In the genomic region with DNA sequence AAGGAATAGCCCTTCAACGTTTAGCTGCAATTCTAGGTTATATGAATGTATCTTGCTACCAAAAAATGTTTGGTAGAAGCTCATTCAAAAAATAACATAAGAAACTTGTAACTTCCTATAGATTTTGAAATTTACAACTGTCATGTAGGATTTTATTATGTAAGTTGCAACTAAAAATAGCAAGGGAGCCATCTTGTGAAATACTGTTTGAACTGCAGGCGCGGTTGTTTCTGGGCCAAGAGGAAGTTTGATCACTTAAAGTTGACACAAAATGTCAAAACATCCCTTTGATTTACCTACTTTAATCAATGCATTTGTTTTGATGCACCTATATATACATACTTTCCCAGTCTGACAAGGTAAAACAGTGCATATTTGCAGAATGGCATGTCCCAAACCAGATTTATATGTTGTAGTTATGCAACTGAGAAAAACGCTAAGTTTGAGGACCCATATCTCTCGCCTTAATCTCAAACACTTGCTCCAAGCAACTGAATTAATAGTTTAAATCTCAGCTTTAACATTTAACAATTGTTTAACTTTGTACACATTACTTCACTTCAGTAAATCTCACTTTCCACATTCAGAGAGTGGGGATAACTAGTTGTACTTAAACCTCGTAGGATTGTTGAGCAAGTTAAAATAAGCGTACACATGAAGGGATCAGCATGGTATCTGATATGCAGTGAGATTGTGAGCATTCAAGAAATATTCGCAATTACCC, we compare ENCODE assay signal across 8 cellular contexts.
DNase-seq lines count a peak whose midpoint lies in the region; ATAC-seq and TF ChIP-seq lines count a peak whose summit lies in the region.

No MANE protein-coding gene starts in this region.

- no peak for TF ChIP-seq EP300 in esophagus muscularis mucosa (IDR thresholded peaks at IDR 0.05)

- H3K27ac ChIP-seq in thyroid gland: no peak overlapping the region
- H3K27ac ChIP-seq in esophagus muscularis mucosa (replicated peaks in 1 of 4): no peak overlapping the region

- peak; percentile 5 for DNase-seq in activated CD4-positive, alpha-beta T cell treated with anti-CD3 and anti-CD28 coated beads for 48 hours
- no peak for DNase-seq in activated CD4-positive, alpha-beta T cell treated with anti-CD3 and anti-CD28 coated beads, Interleukin-2, amount 50 U/mL, for 4 hours
- DNase-seq in NOMO-1 treated with DMSO at 0.1 percent for 48 hours (lab: John Stamatoyannopoulos, UW; ENCODE audit: unreplicated experiment): peak; percentile 89
- DNase-seq in epithelial cell of proximal tubule (ENCODE audit: low read depth): no peak
- DNase-seq in thyroid gland: peak; percentile 28 to 29
- DNase-seq in esophagus muscularis mucosa (ENCODE audit: extremely low spot score): no peak

- 66 to 69% methylated on average over 8 of the region's 8 CpGs for WGBS in thyroid gland, 2 donors
- 65% methylated on average over 8 of the region's 8 CpGs for WGBS in esophagus muscularis mucosa

- no peaks in the 10 kb centered on the region for H3K9me3 ChIP-seq in thyroid gland
- H3K9me3 ChIP-seq in esophagus muscularis mucosa: peaks cover 0 to 13% (median 0%) of the 10 kb centered on the region in 4 donors

- H3K4me3 ChIP-seq in epithelial cell of proximal tubule (ENCODE audit: low read depth, low read length): no peak overlapping the region
- H3K4me3 ChIP-seq in thyroid gland (replicated peaks in 1 of 3): no peak overlapping the region
- no peak overlapping the region for H3K4me3 ChIP-seq in esophagus muscularis mucosa

- no peak for TF ChIP-seq POLR2A in thyroid gland (IDR thresholded peaks at IDR 0.05)
- no peak for TF ChIP-seq POLR2A in esophagus muscularis mucosa (IDR thresholded peaks at IDR 0.05; ENCODE audit: low read depth)

- intact Hi-C loops in thyroid gland (cut with DNase I) (loop anchor here (10.0 kb wide), 2 partner anchors 332 to 492 kb away; no protein-coding TSS in a partner anchor), esophagus muscularis mucosa (cut with DNase I) (no loop called here)

- H3K36me3 ChIP-seq in thyroid gland (no peaks in the 10 kb centered on the region), esophagus muscularis mucosa (no peaks in the 10 kb centered on the region)

- no peaks in the 10 kb centered on the region for H3K27me3 ChIP-seq in thyroid gland
- H3K27me3 ChIP-seq in esophagus muscularis mucosa: no peaks in the 10 kb centered on the region

- H3K4me1 ChIP-seq in thyroid gland (no peaks in the 10 kb centered on the region), esophagus muscularis mucosa (no peaks in the 10 kb centered on the region)

- ATAC-seq in HG02623 (IDR thresholded peaks at IDR 0.05; ENCODE audit: unreplicated experiment) (no peak), HG02840 (IDR thresholded peaks at IDR 0.05; ENCODE audit: low FRiP score, unreplicated experiment) (no peak)

- TF ChIP-seq CTCF in epithelial cell of proximal tubule (conservative IDR thresholded peaks at IDR 0.05; ENCODE audit: low read depth, low read length) (peak; percentile 81), thyroid gland (IDR thresholded peaks at IDR 0.05) (peak in 5 of 6 experiments; percentile 22 to 70 (median 60)), esophagus muscularis mucosa (IDR thresholded peaks at IDR 0.05) (no peak)

Comparison
In these comparisons a context has a peak if more than half of its experiments do, and no peak if none do; other contexts are left out.
1. DNase-seq: peak in activated CD4-positive, alpha-beta T cell treated with anti-CD3 and anti-CD28 coated beads for 48 hours (single experiment), NOMO-1 treated with DMSO at 0.1 percent for 48 hours (single experiment) and thyroid gland (2 of 2); none in activated CD4-positive, alpha-beta T cell treated with anti-CD3 and anti-CD28 coated beads, Interleukin-2, amount 50 U/mL, for 4 hours (0 of 2), epithelial cell of proximal tubule (single experiment) and esophagus muscularis mucosa (single experiment).
2. CTCF ChIP-seq: peak in epithelial cell of proximal tubule (single experiment) and thyroid gland (5 of 6); none in esophagus muscularis mucosa (0 of 3).